Comparison of ENCODE assay signal across 30 cellular contexts in the genomic region with DNA sequence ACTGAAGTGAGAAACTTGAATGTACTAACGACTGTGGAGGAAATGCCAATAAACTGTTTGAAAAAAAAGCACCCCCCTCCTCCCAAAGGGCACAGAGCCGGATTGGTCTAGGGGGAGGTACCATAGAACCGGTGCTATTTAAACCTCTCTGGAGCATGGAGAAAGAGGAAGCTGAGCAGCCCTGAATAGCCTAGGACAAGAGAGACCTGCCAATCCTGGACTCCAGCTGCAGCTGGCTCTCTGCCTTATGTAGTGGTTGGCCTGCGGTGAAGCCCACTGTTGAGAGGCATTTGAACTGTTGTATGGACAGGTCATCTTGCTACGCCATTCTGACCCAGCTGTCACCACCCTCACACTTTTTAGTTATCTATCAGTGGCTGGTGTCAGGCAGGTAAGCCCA. TPM values are rescaled to one million over a fixed set of nuclear protein-coding genes. Genes with fewer than 3 reads are reported as not detected.
DNase-seq lines count a peak whose midpoint lies in the region; ATAC-seq and TF ChIP-seq lines count a peak whose summit lies in the region.
"Had no signal": no experiment of that assay in that cellular context is flagged by ENCODE, and none has a peak within 500 bp of the region (broad histone marks: within the 10 kb centered on the region; RNA-seq: fewer than 3 reads in every experiment).

No MANE protein-coding gene starts in this region.

- intact Hi-C loops in Right ventricle myocardium inferior (cut with DNase I) (loop anchor here (10.0 kb wide), 1 partner anchor 589 kb away; no protein-coding TSS in a partner anchor), Right ventricle myocardium superior (cut with DNase I) (loop anchor here (10.0 kb wide), 1 partner anchor 589 kb away; no protein-coding TSS in a partner anchor), lower lobe of right lung (cut with DNase I) (no loop called here), sigmoid colon (cut with DNase I) (loop anchor here (5.0 to 10.0 kb wide), 2 partner anchors 209 to 302 kb away; a partner anchor contains a TSS), sciatic nerve (cut with DNase I) (loop anchor here (10.0 kb wide), 1 partner anchor 109 kb away; no protein-coding TSS in a partner anchor)

- H3K4me3 Mint-ChIP-seq in WTC11 (peak overlapping the region; percentile 88; the same call in 1 of the 2 replicates), mesothelial cell of epicardium (peak overlapping the region; percentile 38)
- H3K4me3 Mint-ChIP-seq: activated naive CD4-positive, alpha-beta T cell treated with anti-CD3 and anti-CD28 coated beads, Interleukin-2, amount 50 U/mL, for 24 hours; effector memory CD8-positive, alpha-beta T cell; HFFc6; stimulated activated memory B cell treated with anti-CD40 and anti-IgM and Interleukin-4, amounts not matched to agents 10 μg/mL and 1 μg/mL and 100 μg/mL, for 72 hours had no signal

- no peak for TF ChIP-seq POLR2A in sigmoid colon (IDR thresholded peaks at IDR 0.05)

- H3K36me3 Mint-ChIP-seq in WTC11 (no peaks in the 10 kb centered on the region), mesothelial cell of epicardium (no peaks in the 10 kb centered on the region)
- H3K36me3 Mint-ChIP-seq: activated naive CD4-positive, alpha-beta T cell treated with anti-CD3 and anti-CD28 coated beads, Interleukin-2, amount 50 U/mL, for 24 hours; CD4-positive, alpha-beta memory T cell; stimulated activated memory B cell treated with anti-CD40 and anti-IgM and Interleukin-4, amounts not matched to agents 10 μg/mL and 1 μg/mL and 100 μg/mL, for 72 hours had no signal

- H3K4me1 Mint-ChIP-seq in WTC11 (peaks cover 25% of the 10 kb centered on the region), mesothelial cell of epicardium (peaks cover 22% of the 10 kb centered on the region)

- H3K27ac Mint-ChIP-seq in WTC11 (no peak overlapping the region), mesothelial cell of epicardium (no peak overlapping the region)
- H3K27ac Mint-ChIP-seq: activated naive CD4-positive, alpha-beta T cell treated with anti-CD3 and anti-CD28 coated beads, Interleukin-2, amount 50 U/mL, for 24 hours; CD4-positive, alpha-beta memory T cell; effector memory CD8-positive, alpha-beta T cell; HFFc6; stimulated activated memory B cell treated with anti-CD40 and anti-IgM and Interleukin-4, amounts not matched to agents 10 μg/mL and 1 μg/mL and 100 μg/mL, for 72 hours had no signal

- TF ChIP-seq CTCF in WTC11 (IDR thresholded peaks at IDR 0.05): no peak
- TF ChIP-seq CTCF in mesothelial cell of epicardium (IDR thresholded peaks at IDR 0.05; ENCODE audit: unreplicated experiment): no peak
- TF ChIP-seq CTCF in lower lobe of right lung (IDR thresholded peaks at IDR 0.05): no peak
- no peak for TF ChIP-seq CTCF in sigmoid colon (IDR thresholded peaks at IDR 0.05)

- H3K4me1 ChIP-seq in lower lobe of right lung (peaks cover 7% of the 10 kb centered on the region), sigmoid colon (peaks cover 0 to 14% (median 8%) of the 10 kb centered on the region in 4 donors)

- H3K27me3 Mint-ChIP-seq in WTC11 (ENCODE audit: low read depth) (peaks cover 21% of the 10 kb centered on the region), mesothelial cell of epicardium (ENCODE audit: low read depth) (peaks cover 14% of the 10 kb centered on the region)

- no peak for TF ChIP-seq EP300 in sigmoid colon (IDR thresholded peaks at IDR 0.05)

- CTCF ChIA-PET in WTC11 (lab: Charles Lee): interaction anchor here (1.0 to 5.0 kb wide), 9 partner anchors 9 to 589 kb away, joined by 3 to 83 read pairs (median 7); no protein-coding TSS in a partner anchor

- H3K9me3 ChIP-seq in lower lobe of right lung: no peaks in the 10 kb centered on the region
- H3K9me3 ChIP-seq in sigmoid colon: no peaks in the 10 kb centered on the region
- H3K9me3 ChIP-seq: prostate gland, SK-N-SH had no signal

- no peaks in the 10 kb centered on the region for H3K36me3 ChIP-seq in lower lobe of right lung
- H3K36me3 ChIP-seq in sigmoid colon: no peaks in the 10 kb centered on the region
- H3K36me3 ChIP-seq: prostate gland had no signal

- POLR2A ChIA-PET in WTC11 (lab: Charles Lee): no interaction called here

- no peaks in the 10 kb centered on the region for H3K9me3 Mint-ChIP-seq in WTC11
- no peaks in the 10 kb centered on the region for H3K9me3 Mint-ChIP-seq in mesothelial cell of epicardium
- H3K9me3 Mint-ChIP-seq: activated naive CD4-positive, alpha-beta T cell treated with anti-CD3 and anti-CD28 coated beads, Interleukin-2, amount 50 U/mL, for 24 hours; effector memory CD8-positive, alpha-beta T cell; HFFc6; stimulated activated memory B cell treated with anti-CD40 and anti-IgM and Interleukin-4, amounts not matched to agents 10 μg/mL and 1 μg/mL and 100 μg/mL, for 72 hours had no signal

- no peak for DNase-seq in Right ventricle myocardium inferior (ENCODE audit: missing footprints)
- no peak for DNase-seq in Right ventricle myocardium superior
- no peak for DNase-seq in WTC11 (ENCODE audit: low spot score)
- DNase-seq in mesothelial cell of epicardium (ENCODE audit: low spot score in 2 of 2, unreplicated experiment in 2 of 2): no peak
- DNase-seq in lower lobe of right lung: no peak
- DNase-seq in sigmoid colon: no peak
- DNase-seq in sciatic nerve (ENCODE audit: low spot score): no peak
- no peak for DNase-seq in LoVo (ENCODE audit: low spot score)
- DNase-seq: activated CD4-positive, alpha-beta T cell treated with anti-CD3 and anti-CD28 coated beads for 4 hours; activated CD8-positive, alpha-beta memory T cell treated with anti-CD3 and anti-CD28 coated beads for 24 hours; activated T-cell treated with anti-CD3 and anti-CD28 coated beads for 4 hours; amniotic stem cell; CD4-positive, alpha-beta memory T cell; effector memory CD8-positive, alpha-beta T cell; GOT3; HFFc6; mesendoderm; NCI-H1092 treated with DMSO at 0.1 percent for 48 hours; NCI-H1694 treated with DMSO at 0.1 percent for 48 hours; NCI-H2171; NCI-H82; SK-N-SH; T-helper 2 cell had no signal

- ATAC-seq in Right ventricle myocardium inferior: peak; percentile 24
- no peak for ATAC-seq in Right ventricle myocardium superior (ENCODE audit: poor library complexity)
- no peak for ATAC-seq in WTC11
- ATAC-seq in lower lobe of right lung: no peak
- ATAC-seq in sciatic nerve: no peak
- ATAC-seq: effector memory CD8-positive, alpha-beta T cell; stimulated activated memory B cell treated with anti-CD40 and anti-IgM and Interleukin-4, amounts not matched to agents 10 μg/mL and 1 μg/mL and 100 μg/mL, for 72 hours had no signal

- H3K27ac ChIP-seq in lower lobe of right lung (no peak overlapping the region), sigmoid colon (no peak overlapping the region)
- H3K27ac ChIP-seq: prostate gland had no signal

- H3K27me3 ChIP-seq in lower lobe of right lung (ENCODE audit: low read depth) (peaks cover 29% of the 10 kb centered on the region), sigmoid colon (peaks cover 0 to 6% (median 0%) of the 10 kb centered on the region in 3 donors)

- no peak overlapping the region for H3K4me3 ChIP-seq in lower lobe of right lung
- H3K4me3 ChIP-seq in sigmoid colon: no peak overlapping the region
- H3K4me3 ChIP-seq: prostate gland had no signal

- WGBS in sigmoid colon, 2 donors: 27 to 35% methylated on average over 5 of the region's 5 CpGs

TF ChIP-seq in WTC11, 78 proteins besides CTCF, POLR2A, EP300 and RAD21 (continues in another document):
- TF ChIP-seq, protein P1, sequence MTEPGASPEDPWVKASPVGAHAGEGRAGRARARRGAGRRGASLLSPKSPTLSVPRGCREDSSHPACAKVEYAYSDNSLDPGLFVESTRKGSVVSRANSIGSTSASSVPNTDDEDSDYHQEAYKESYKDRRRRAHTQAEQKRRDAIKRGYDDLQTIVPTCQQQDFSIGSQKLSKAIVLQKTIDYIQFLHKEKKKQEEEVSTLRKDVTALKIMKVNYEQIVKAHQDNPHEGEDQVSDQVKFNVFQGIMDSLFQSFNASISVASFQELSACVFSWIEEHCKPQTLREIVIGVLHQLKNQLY (CRISPR knock-in tag; IDR thresholded peaks at IDR 0.05): no peak
- no peak for TF ChIP-seq GTF2I (CRISPR knock-in tag; conservative IDR thresholded peaks at IDR 0.05)
- TF ChIP-seq, protein P2, sequence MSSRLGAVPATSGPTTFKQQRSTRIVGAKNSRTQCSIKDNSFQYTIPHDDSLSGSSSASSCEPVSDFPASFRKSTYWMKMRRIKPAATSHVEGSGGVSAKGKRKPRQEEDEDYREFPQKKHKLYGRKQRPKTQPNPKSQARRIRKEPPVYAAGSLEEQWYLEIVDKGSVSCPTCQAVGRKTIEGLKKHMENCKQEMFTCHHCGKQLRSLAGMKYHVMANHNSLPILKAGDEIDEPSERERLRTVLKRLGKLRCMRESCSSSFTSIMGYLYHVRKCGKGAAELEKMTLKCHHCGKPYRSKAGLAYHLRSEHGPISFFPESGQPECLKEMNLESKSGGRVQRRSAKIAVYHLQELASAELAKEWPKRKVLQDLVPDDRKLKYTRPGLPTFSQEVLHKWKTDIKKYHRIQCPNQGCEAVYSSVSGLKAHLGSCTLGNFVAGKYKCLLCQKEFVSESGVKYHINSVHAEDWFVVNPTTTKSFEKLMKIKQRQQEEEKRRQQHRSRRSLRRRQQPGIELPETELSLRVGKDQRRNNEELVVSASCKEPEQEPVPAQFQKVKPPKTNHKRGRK (CRISPR knock-in tag; IDR thresholded peaks at IDR 0.05; ENCODE audit: borderline replicate concordance): no peak

RNA-seq across cellular contexts. Expression of a gene that starts 1.5 kb away (rescaled TPM):
- total RNA-seq in Right ventricle myocardium inferior: not detected
- not detected for total RNA-seq in Right ventricle myocardium superior
- 7.8 to 9.2 TPM (median 8.0 TPM) in 3 replicates for total RNA-seq in WTC11 (2021)
- total RNA-seq in mesothelial cell of epicardium: 5.7 to 6.1 TPM (median 6.0 TPM) in 3 replicates
- 2.6 TPM for total RNA-seq in lower lobe of right lung
- under 1 TPM in 3 of 4 donors, not detected in 1; 0.54 to 0.99 (median 0.71) TPM for total RNA-seq in sigmoid colon
- polyA plus RNA-seq in sigmoid colon: under 1 TPM in 1 of 3 donors, not detected in 2; 0.04 TPM
- total RNA-seq in sciatic nerve: 0.67 TPM
- total RNA-seq: A172; CD4-positive, alpha-beta memory T cell; HFFc6; left lobe of liver; LHCN-M2; subcutaneous adipose tissue had no signal
- polyA plus RNA-seq: SK-N-SH had no signal
